Comparison of ENCODE assay signal across 17 cellular contexts in the genomic region with DNA sequence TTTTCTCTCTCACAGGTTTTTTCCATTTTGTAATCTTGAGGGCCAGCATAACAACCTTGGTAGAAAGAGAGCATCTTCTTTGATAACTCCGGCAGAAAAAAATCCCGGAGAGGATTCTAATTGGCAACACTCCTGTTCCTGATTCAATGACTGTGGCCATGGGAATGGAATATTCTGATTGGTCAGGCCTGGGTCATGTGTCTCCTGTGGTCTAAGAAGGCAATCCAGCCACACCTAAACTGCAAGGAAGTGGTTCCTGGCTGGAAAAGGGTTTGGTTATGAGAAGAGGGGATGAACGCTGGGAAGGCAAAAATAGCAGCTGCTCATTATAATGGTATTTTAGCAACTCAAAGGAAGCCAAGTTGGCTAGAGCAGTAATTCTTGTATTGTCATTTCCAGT. TPM values are rescaled to one million over a fixed set of nuclear protein-coding genes. Genes with fewer than 3 reads are reported as not detected.
DNase-seq lines count a peak whose midpoint lies in the region; ATAC-seq, FAIRE-seq and TF ChIP-seq lines count a peak whose summit lies in the region.
"Had no signal": no experiment of that assay in that cellular context is flagged by ENCODE, and none has a peak within 500 bp of the region (broad histone marks: within the 10 kb centered on the region; RNA-seq: fewer than 3 reads in every experiment).

No MANE protein-coding gene starts in this region.

- no peak overlapping the region for H2BK12ac ChIP-seq in H1 (ENCODE audit: low read depth, low read length)

- no peaks in the 10 kb centered on the region; the same call in 1 of the 2 replicates for H3K79me1 ChIP-seq in H1 (ENCODE audit: low read depth, low read length)

- no peak overlapping the region for H2BK15ac ChIP-seq in H1 (ENCODE audit: low read length)

- no peak overlapping the region for H3K27ac ChIP-seq in H1 (ENCODE audit: low read depth, low read length)
- no peak overlapping the region for H3K27ac ChIP-seq in keratinocyte (ENCODE audit: control insufficient read depth, insufficient read depth, low read length)
- H3K27ac ChIP-seq: neutrophil, skin epidermis, transverse colon had no signal

- no peak overlapping the region for H3K4ac ChIP-seq in H1 (replicated peaks; ENCODE audit: insufficient read length, low read depth, low read length)

- no peak overlapping the region for H3K56ac ChIP-seq in H1 (replicated peaks; ENCODE audit: insufficient read length, low read depth, low read length)

- H3K23me2 ChIP-seq in H1 (ENCODE audit: low read depth, low read length) = no peaks in the 10 kb centered on the region; the same call in 1 of the 2 replicates

- no peaks in the 10 kb centered on the region for H3K36me3 ChIP-seq in H1 (ENCODE audit: control insufficient read depth in 2 of 4, insufficient read depth in 4 of 4, low read length in 3 of 4)
- no peaks in the 10 kb centered on the region for H3K36me3 ChIP-seq in keratinocyte (ENCODE audit: control insufficient read depth in 2 of 2, extremely low read depth in 1 of 2, insufficient read depth in 2 of 2, low read length in 2 of 2)
- H3K36me3 ChIP-seq: neutrophil, transverse colon had no signal

- H3K18ac ChIP-seq in H1 (ENCODE audit: extremely low read depth, low read length) = no peak overlapping the region

- H3K4me3 ChIP-seq in H1 (ENCODE audit: extremely low read depth in 1 of 4, insufficient read depth in 2 of 4, low read depth in 3 of 4, low read length in 4 of 4) (no peak overlapping the region), keratinocyte (ENCODE audit: control insufficient read depth in 2 of 3, extremely low read depth in 1 of 3, insufficient read depth in 2 of 3, low read depth in 1 of 3, low read length in 3 of 3) (no peak overlapping the region)
- H3K4me3 ChIP-seq: skin epidermis, transverse colon had no signal

- H3K4me1 ChIP-seq in H1 (replicated peaks in 1 of 4; ENCODE audit: control insufficient read depth in 3 of 4, insufficient read depth in 4 of 4, low read length in 3 of 4) (no peaks in the 10 kb centered on the region), keratinocyte (ENCODE audit: control insufficient read depth, extremely low read depth, insufficient read depth, low read length) (peaks cover 20% of the 10 kb centered on the region)
- H3K4me1 ChIP-seq: transverse colon had no signal

- H4K20me1 ChIP-seq in H1 (replicated peaks in 1 of 2; ENCODE audit: control insufficient read depth in 1 of 2, insufficient read depth in 2 of 2, low read length in 2 of 2) = peaks cover 0 to 2% of the 10 kb centered on the region in 2 experiments
- H4K20me1 ChIP-seq in keratinocyte (ENCODE audit: control insufficient read depth, extremely low read depth, insufficient read depth, low read length) = no peaks in the 10 kb centered on the region

- no peak overlapping the region for H3K4me2 ChIP-seq in H1 (ENCODE audit: insufficient read depth in 1 of 2, low read depth in 2 of 2, low read length in 2 of 2)
- H3K4me2 ChIP-seq in keratinocyte (ENCODE audit: control insufficient read depth, extremely low read depth, insufficient read depth, low read depth, low read length) = peak overlapping the region; percentile 47

- intact Hi-C loops in head of caudate nucleus (cut with DNase I) = no loop called here

- dilution Hi-C loops in keratinocyte (cut with MboI; ENCODE audit: extremely low pct_ligation_motif_present, low sequenced_read_pairs) = no loop called here

- H2BK5ac ChIP-seq in H1 (ENCODE audit: low read depth, low read length) = no peak overlapping the region

- H3K9me1 ChIP-seq in keratinocyte (ENCODE audit: control insufficient read depth, extremely low read depth, insufficient read depth, low read length) = no peaks in the 10 kb centered on the region

- no peak overlapping the region for H2AK5ac ChIP-seq in H1 (ENCODE audit: low read depth, low read length)

- TF ChIP-seq CTCF in H1 (IDR thresholded peaks at IDR 0.05; ENCODE audit: control extremely low read depth in 1 of 3, insufficient read depth in 1 of 3, low read depth in 1 of 3, low read length in 3 of 3) (no peak), keratinocyte (optimal IDR thresholded peaks at IDR 0.05 in 1 of 3, IDR thresholded peaks at IDR 0.05 in 1 of 3, conservative IDR thresholded peaks at IDR 0.05 in 1 of 3; ENCODE audit: extremely low read depth in 1 of 3, insufficient read depth in 2 of 3, low read length in 3 of 3) (no peak)

- no peak overlapping the region for H2BK20ac ChIP-seq in H1 (ENCODE audit: low read length)

- 90% methylated on average over 3 of the region's 3 CpGs; no CpG with 5 or more reads in 1 of the 2 experiments for WGBS in H1 (ENCODE audit: extremely low coverage in 1 of 2, insufficient coverage in 1 of 2, insufficient read length in 1 of 2, insufficient replicate concordance in 2 of 2, low coverage in 1 of 2, low lambda C conversion rate in 2 of 2, missing lambda C conversion rate in 1 of 2), 2 experiments

- no peak overlapping the region for H4K91ac ChIP-seq in H1 (replicated peaks; ENCODE audit: insufficient read length, low read length)

- H4K5ac ChIP-seq in H1 (ENCODE audit: insufficient read length, low read depth, low read length) = no peak overlapping the region

- peak; percentile 42 for FAIRE-seq in H1 (lab: Jason Lieb, UNC)
- peak; percentile 81 for FAIRE-seq in keratinocyte (lab: Jason Lieb, UNC)

- H3K23ac ChIP-seq in H1 (ENCODE audit: insufficient read length) = no peak overlapping the region

- peaks cover 0 to 33% of the 10 kb centered on the region in 2 experiments; a peak in 2 of 4 replicates for H3K79me2 ChIP-seq in H1 (ENCODE audit: control insufficient read depth in 1 of 2, insufficient read depth in 2 of 2, low read length in 2 of 2)
- H3K79me2 ChIP-seq in keratinocyte (ENCODE audit: control insufficient read depth, insufficient read depth, low read length) = no peaks in the 10 kb centered on the region

- H3K14ac ChIP-seq in H1 (ENCODE audit: insufficient read length) = no peak overlapping the region

- H2AFZ ChIP-seq in H1 (ENCODE audit: low read length) (no peak overlapping the region), keratinocyte (ENCODE audit: control insufficient read depth, low read length) (peak overlapping the region; percentile 61)

- H3K27me3 ChIP-seq in H1 (replicated peaks in 1 of 4; ENCODE audit: control insufficient read depth in 3 of 4, extremely low read depth in 1 of 4, insufficient read depth in 3 of 4, low read length in 3 of 4) = no peaks in the 10 kb centered on the region
- H3K27me3 ChIP-seq in keratinocyte (ENCODE audit: control insufficient read depth, extremely low read depth, insufficient read depth, low read length) = no peaks in the 10 kb centered on the region
- H3K27me3 ChIP-seq: neutrophil, transverse colon had no signal

- H3K9me3 ChIP-seq in H1 (ENCODE audit: insufficient read depth in 2 of 2, low read depth in 1 of 2, low read length in 1 of 2) (no peaks in the 10 kb centered on the region), keratinocyte (ENCODE audit: control insufficient read depth, low read depth, low read length) (no peaks in the 10 kb centered on the region)
- H3K9me3 ChIP-seq: neutrophil, transverse colon had no signal

- TF ChIP-seq POLR2A in H1 (IDR thresholded peaks at IDR 0.05; ENCODE audit: control extremely low read depth in 1 of 2, low read depth in 2 of 2, low read length in 2 of 2) = no peak

- no peak overlapping the region for H4K8ac ChIP-seq in H1 (ENCODE audit: extremely low read depth, insufficient read depth, low read length)

- H3K9ac ChIP-seq in H1 (replicated peaks in 1 of 4; ENCODE audit: extremely low read depth in 1 of 4, low read depth in 3 of 4, low read length in 3 of 4) = no peak overlapping the region
- no peak overlapping the region for H3K9ac ChIP-seq in keratinocyte (ENCODE audit: control insufficient read depth, extremely low read depth, insufficient read depth, low read length)

- no peak overlapping the region for H2BK120ac ChIP-seq in H1 (replicated peaks; ENCODE audit: low read depth, low read length)

- CTCF ChIA-PET in H1 (lab: Charles Lee; ENCODE audit: partially characterized antibody) = no interaction called here

- no peak for ATAC-seq in HG02840 (IDR thresholded peaks at IDR 0.05; ENCODE audit: low FRiP score, unreplicated experiment)
- ATAC-seq in GM18907 (IDR thresholded peaks at IDR 0.05; ENCODE audit: unreplicated experiment) = no peak
- ATAC-seq: stimulated activated effector memory CD8-positive, alpha-beta T cell treated with anti-CD3 and anti-CD28 coated beads, Interleukin-12 subunit alpha, Interleukin-12 subunit beta, amount 100 ng/mL, for 72 hours had no signal

- TF ChIP-seq EP300 in H1 (IDR thresholded peaks at IDR 0.05; ENCODE audit: borderline replicate concordance in 1 of 2, low read depth in 2 of 2, low read length in 2 of 2) = no peak

- no peak for TF ChIP-seq RAD21 in H1 (IDR thresholded peaks at IDR 0.05 in 1 of 2, conservative IDR thresholded peaks at IDR 0.05 in 1 of 2; ENCODE audit: low read depth in 2 of 2, low read length in 2 of 2)

- DNase-seq in Daoy (ENCODE audit: low read depth) = peak; percentile 66
- peak; percentile 93 for DNase-seq in LHCN-M2 (ENCODE audit: low read depth)
- no peak for DNase-seq in H1 (ENCODE audit: low read depth in 1 of 2, low spot score in 2 of 2)
- DNase-seq in keratinocyte (ENCODE audit: low read depth, low spot score) = peak; percentile 35
- no peak for DNase-seq in NCI-H1092 treated with DMSO at 0.1 percent for 48 hours (lab: John Stamatoyannopoulos, UW)
- DNase-seq in head of caudate nucleus = no peak
- DNase-seq: activated CD4-positive, alpha-beta memory T cell treated with anti-CD3 and anti-CD28 coated beads, Interleukin-2, amount 10 ng/mL, durations not matched to agents 7 days and 5 days; AML-193; amniotic stem cell; NCI-H1417 treated with DMSO at 0.1 percent for 48 hours; NCI-H446; transverse colon had no signal

- POLR2A ChIA-PET in H1 (lab: Charles Lee; ENCODE audit: partially characterized antibody) = interaction anchor here (0.7 kb wide), 1 partner anchor 19 kb away, joined by 3 read pairs; no protein-coding TSS in a partner anchor

RNA-seq across cellular contexts. Expression of a gene that starts 24.8 kb away (rescaled TPM):
- total RNA-seq in Daoy (2014; rRNA removed; shearing (Covaris generic)) = 69.8 and 132 TPM in 2 replicates
- total RNA-seq in LHCN-M2 (2014; rRNA removed) = 87.7 and 101 TPM in 2 replicates
- polyA plus RNA-seq in LHCN-M2 (2012) = 23.8 TPM
- total RNA-seq in H1 (2021; fragmentation: NEBNext Ultra II Directional; extraction: Animal tissue kit (Norgen Biotek cat#: 25700)) = 143 and 144 TPM in 2 replicates
- polyA plus RNA-seq in H1 (2011; rRNA removed) (29.1 and 45.3 TPM in 2 replicates), keratinocyte (44.3 to 66.5 TPM (median 53.0 TPM) in 3 replicates)
- 68.3 TPM for polyA plus RNA-seq in H1 (2011; cell fraction: cytosol; rRNA removed)
- polyA plus RNA-seq in H1 (2011; cell fraction: nucleus; rRNA removed) = 102 TPM
- 81.7 to 147 TPM (median 94.4 TPM) in 4 replicates for polyA plus RNA-seq in H1 (2012, experiment 1 of 2)
- polyA plus RNA-seq in H1 (2012, experiment 2 of 2) = 5.3 TPM
- polyA plus RNA-seq in H1 (2013, experiment 1 of 2) = 139 TPM
- polyA plus RNA-seq in H1 (2013, experiment 2 of 2) = 144 TPM
- polyA minus RNA-seq in H1 (2011; rRNA and poly(A)+ RNA removed) = 211 and 297 TPM in 2 replicates
- 89.5 TPM for polyA minus RNA-seq in H1 (2011; cell fraction: cytosol; rRNA and poly(A)+ RNA removed)
- polyA minus RNA-seq in H1 (2011; cell fraction: nucleus; rRNA and poly(A)+ RNA removed) = 346 TPM
- 150 TPM for polyA plus RNA-seq in keratinocyte (2011; ENCODE audit: low read depth)
- 20.3 and 39.9 TPM in 2 replicates for polyA plus RNA-seq in keratinocyte (2011; cell fraction: cytosol; rRNA removed)
- polyA plus RNA-seq in keratinocyte (2011; cell fraction: nucleus; rRNA removed) = 129 and 156 TPM in 2 replicates
- polyA plus RNA-seq in keratinocyte (2012; ENCODE audit: low replicate concordance) = 43.8 and 69.5 TPM in 2 replicates
- 15.2 to 176 TPM (median 118 TPM) in 3 replicates for polyA minus RNA-seq in keratinocyte
- polyA minus RNA-seq in keratinocyte (2011; cell fraction: cytosol; rRNA and poly(A)+ RNA removed) = 29.2 TPM
- polyA minus RNA-seq in keratinocyte (2011; cell fraction: nucleus; rRNA and poly(A)+ RNA removed) = 137 and 245 TPM in 2 replicates

Comparison
In these comparisons a context has a peak if more than half of its experiments do, and no peak if none do; other contexts are left out.
1. DNase-seq: peak in Daoy (single experiment), LHCN-M2 (single experiment) and keratinocyte (single experiment); none in H1 (0 of 2), NCI-H1092 treated with DMSO at 0.1 percent for 48 hours (single experiment) and head of caudate nucleus (0 of 42).